Comparison of ENCODE assay signal across 15 cellular contexts in the genomic region with DNA sequence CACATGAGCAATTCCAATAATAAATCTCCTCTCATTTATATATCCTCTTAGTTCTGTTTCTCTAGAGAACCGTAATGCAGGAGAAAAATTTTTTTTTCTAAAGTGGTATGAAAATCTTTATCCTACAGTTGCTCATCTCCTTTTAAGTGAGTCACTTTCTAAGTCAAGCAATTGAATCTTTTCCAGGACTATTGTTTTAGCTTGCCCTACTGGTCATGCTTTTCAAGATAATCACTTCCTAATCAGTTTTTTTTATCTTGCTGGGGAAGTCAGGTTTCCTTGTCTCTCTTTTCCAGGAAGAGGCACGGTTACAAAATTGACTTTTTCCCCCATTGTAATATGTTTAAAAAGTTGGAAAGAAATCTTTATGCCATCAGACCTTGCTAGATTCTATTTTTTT. TPM values are rescaled to one million over a fixed set of nuclear protein-coding genes. Genes with fewer than 3 reads are reported as not detected.
DNase-seq lines count a peak whose midpoint lies in the region; ATAC-seq, FAIRE-seq and TF ChIP-seq lines count a peak whose summit lies in the region.
"Had no signal": no experiment of that assay in that cellular context is flagged by ENCODE, and none has a peak within 500 bp of the region (broad histone marks: within the 10 kb centered on the region; RNA-seq: fewer than 3 reads in every experiment).

No MANE protein-coding gene starts in this region.

- in situ Hi-C loops in transverse colon (cut with MboI; ENCODE audit: low pct_ligation_motif_present in 1 of 4, low pct_unique_long_range_greater_than_20kb in 1 of 4, low sequenced_read_pairs in 3 of 4) = loop anchor here in 1 of 4 donors (25.0 kb wide), 1 partner anchor 92 kb away; a partner anchor contains a TSS

- intact Hi-C loops in transverse colon (cut with DNase I; ENCODE audit: low total_unique reads) = no loop called here

- H3K27me3 Mint-ChIP-seq in astrocyte (ENCODE audit: low read depth, unreplicated experiment) = no peaks in the 10 kb centered on the region
- H3K27me3 Mint-ChIP-seq in stimulated activated naive CD8-positive, alpha-beta T cell treated with anti-CD3 and anti-CD28 coated beads, Interleukin-15, amount 100 ng/mL, for 72 hours = no peaks in the 10 kb centered on the region

- H3K4me3 Mint-ChIP-seq in astrocyte (ENCODE audit: unreplicated experiment) = no peak overlapping the region
- no peak overlapping the region for H3K4me3 Mint-ChIP-seq in stimulated activated naive CD8-positive, alpha-beta T cell treated with anti-CD3 and anti-CD28 coated beads, Interleukin-15, amount 100 ng/mL, for 72 hours
- H3K4me3 Mint-ChIP-seq: activated T-cell treated with anti-CD3 and anti-CD28 coated beads, Interleukin-2, amount 50 U/mL, for 4 hours had no signal

- H3K9me3 Mint-ChIP-seq in astrocyte (ENCODE audit: unreplicated experiment) = no peaks in the 10 kb centered on the region
- H3K9me3 Mint-ChIP-seq in activated naive CD4-positive, alpha-beta T cell treated with anti-CD3 and anti-CD28 coated beads, Interleukin-2, amount 50 U/mL, for 72 hours = no peaks in the 10 kb centered on the region
- no peaks in the 10 kb centered on the region for H3K9me3 Mint-ChIP-seq in stimulated activated naive CD8-positive, alpha-beta T cell treated with anti-CD3 and anti-CD28 coated beads, Interleukin-15, amount 100 ng/mL, for 72 hours
- H3K9me3 Mint-ChIP-seq: activated T-cell treated with anti-CD3 and anti-CD28 coated beads, Interleukin-2, amount 50 U/mL, for 4 hours had no signal

- H3K27me3 ChIP-seq in astrocyte (ENCODE audit: insufficient read depth, low read length) (no peaks in the 10 kb centered on the region), transverse colon (no peaks in the 10 kb centered on the region)

- H3K27ac Mint-ChIP-seq in astrocyte (ENCODE audit: unreplicated experiment) = no peak overlapping the region
- no peak overlapping the region for H3K27ac Mint-ChIP-seq in activated naive CD4-positive, alpha-beta T cell treated with anti-CD3 and anti-CD28 coated beads, Interleukin-2, amount 50 U/mL, for 72 hours
- H3K27ac Mint-ChIP-seq in stimulated activated naive CD8-positive, alpha-beta T cell treated with anti-CD3 and anti-CD28 coated beads, Interleukin-15, amount 100 ng/mL, for 72 hours = no peak overlapping the region

- WGBS in transverse colon (ENCODE audit: low coverage in 1 of 2), 2 donors = 64 to 78% methylated on average over 2 of the region's 2 CpGs

- H3K9ac ChIP-seq in astrocyte (ENCODE audit: low read length) = no peak overlapping the region
- H3K9ac ChIP-seq: parathyroid adenoma had no signal

- DNase-seq in HT1080 (ENCODE audit: low read depth) (peak; percentile 80), astrocyte (ENCODE audit: low read depth) (peak; percentile 75), iris pigment epithelial cell (ENCODE audit: low read depth) (peak; percentile 80), transverse colon (no peak), DMS 273 (lab: John Stamatoyannopoulos, UW; ENCODE audit: unreplicated experiment) (no peak), globus pallidus (ENCODE audit: low spot score) (no peak)
- no peak for DNase-seq in activated naive CD4-positive, alpha-beta T cell treated with anti-CD3 and anti-CD28 coated beads, Interleukin-2, amount 50 U/mL, for 72 hours (ENCODE audit: low spot score in 2 of 2)
- no peak for DNase-seq in stimulated activated naive CD8-positive, alpha-beta T cell treated with anti-CD3 and anti-CD28 coated beads, Interleukin-15, amount 100 ng/mL, for 72 hours
- DNase-seq: activated CD4-positive, CD25-positive, alpha-beta regulatory T cell; activated T-cell treated with anti-CD3 and anti-CD28 coated beads, Interleukin-2, amount 50 U/mL, for 4 hours; NCI-H1092; NCI-H524; substantia nigra had no signal

- H2AFZ ChIP-seq in astrocyte (ENCODE audit: low read depth, low read length) = no peak overlapping the region
- H2AFZ ChIP-seq: parathyroid adenoma had no signal

- TF ChIP-seq EP300 in transverse colon (IDR thresholded peaks at IDR 0.05; ENCODE audit: low read depth) = no peak

- H4K20me1 ChIP-seq in astrocyte (ENCODE audit: insufficient read depth, low read length) = no peaks in the 10 kb centered on the region

- TF ChIP-seq CTCF in astrocyte (IDR thresholded peaks at IDR 0.05; ENCODE audit: insufficient read depth, low read depth, low read length) (no peak), transverse colon (IDR thresholded peaks at IDR 0.05) (no peak)

- no peak overlapping the region for H3K27ac ChIP-seq in astrocyte (ENCODE audit: low read depth, low read length)
- peak overlapping the region; percentile 24 to 77 (median 58) for H3K27ac ChIP-seq in transverse colon
- H3K27ac ChIP-seq: parathyroid adenoma had no signal

- peaks cover 16% of the 10 kb centered on the region for H3K4me1 Mint-ChIP-seq in astrocyte (ENCODE audit: low read depth, unreplicated experiment)
- peaks cover 8% of the 10 kb centered on the region for H3K4me1 Mint-ChIP-seq in stimulated activated naive CD8-positive, alpha-beta T cell treated with anti-CD3 and anti-CD28 coated beads, Interleukin-15, amount 100 ng/mL, for 72 hours

- no peaks in the 10 kb centered on the region for H3K36me3 ChIP-seq in astrocyte (ENCODE audit: insufficient read depth, low read length)
- no peaks in the 10 kb centered on the region for H3K36me3 ChIP-seq in transverse colon

- H3K4me3 ChIP-seq in astrocyte (ENCODE audit: insufficient read depth, low read depth, low read length) (no peak overlapping the region), transverse colon (no peak overlapping the region)

- no peaks in the 10 kb centered on the region for H3K79me2 ChIP-seq in astrocyte (ENCODE audit: insufficient read depth, low read length)

- H3K9me3 ChIP-seq in astrocyte (ENCODE audit: insufficient read depth, low read depth, low read length) = no peaks in the 10 kb centered on the region
- H3K9me3 ChIP-seq in transverse colon = no peaks in the 10 kb centered on the region

- H3K4me1 ChIP-seq in astrocyte (ENCODE audit: insufficient read depth, low read length) (peaks cover 4% of the 10 kb centered on the region), transverse colon (peaks cover 0 to 24% (median 8%) of the 10 kb centered on the region in 4 donors)
- H3K4me1 ChIP-seq: parathyroid adenoma had no signal

- peaks cover 4% of the 10 kb centered on the region for H3K36me3 Mint-ChIP-seq in astrocyte (ENCODE audit: low read depth, unreplicated experiment)
- H3K36me3 Mint-ChIP-seq in activated naive CD4-positive, alpha-beta T cell treated with anti-CD3 and anti-CD28 coated beads, Interleukin-2, amount 50 U/mL, for 72 hours = peaks cover 0 to 6% of the 10 kb centered on the region in 2 donors

- peak overlapping the region; percentile 50 for H3K4me2 ChIP-seq in astrocyte (ENCODE audit: low read length)

- FAIRE-seq in astrocyte (lab: Jason Lieb, UNC) = peak; percentile 72

- TF ChIP-seq POLR2A in transverse colon (IDR thresholded peaks at IDR 0.05) = no peak

- ATAC-seq in activated naive CD4-positive, alpha-beta T cell treated with anti-CD3 and anti-CD28 coated beads, Interleukin-2, amount 50 U/mL, for 72 hours = no peak
- ATAC-seq in stimulated activated naive CD8-positive, alpha-beta T cell treated with anti-CD3 and anti-CD28 coated beads, Interleukin-15, amount 100 ng/mL, for 72 hours = no peak
- ATAC-seq: activated T-cell treated with anti-CD3 and anti-CD28 coated beads, Interleukin-2, amount 50 U/mL, for 4 hours; Right ventricle myocardium inferior had no signal

RNA-seq across cellular contexts. Expression of a gene that starts 44.0 kb away (rescaled TPM):
- 17.2 and 19.0 TPM in 2 replicates for total RNA-seq in HT1080 (2014; rRNA removed; shearing (Covaris generic))
- polyA plus RNA-seq in HT1080 (2015; cell fraction: cytosol; rRNA removed) = 23.2 and 28.3 TPM in 2 replicates
- 34.1 and 35.1 TPM in 2 replicates for polyA plus RNA-seq in HT1080 (2015; cell fraction: nucleus; rRNA removed)
- total RNA-seq in astrocyte = 101 and 102 TPM in 2 replicates
- total RNA-seq in transverse colon = 10 to 100 TPM; 11.6 to 24.6 (median 16.6) TPM
- 10 to 100 TPM; 23.0 to 27.3 TPM for total RNA-seq in activated naive CD4-positive, alpha-beta T cell treated with anti-CD3 and anti-CD28 coated beads, Interleukin-2, amount 50 U/mL, for 72 hours

Comparison
In these comparisons a context has a peak if more than half of its experiments do, and no peak if none do; other contexts are left out.
1. DNase-seq: peak in HT1080 (single experiment), astrocyte (single experiment) and iris pigment epithelial cell (single experiment); none in transverse colon (single experiment), DMS 273 (single experiment), activated naive CD4-positive, alpha-beta T cell treated with anti-CD3 and anti-CD28 coated beads, Interleukin-2, amount 50 U/mL, for 72 hours (0 of 2), globus pallidus (single experiment) and stimulated activated naive CD8-positive, alpha-beta T cell treated with anti-CD3 and anti-CD28 coated beads, Interleukin-15, amount 100 ng/mL, for 72 hours (0 of 2).